In genomic region chr16:11296706-11297491, GRCh38 we compare ENCODE assay signal across 1 cellular context.
TF ChIP-seq lines count a peak whose summit lies in the region.

No MANE protein-coding gene starts in this region.

TF ChIP-seq in HepG2, 621 proteins besides CTCF, POLR2A, EP300 and RAD21 (continued from another document and continues in another):
- TF ChIP-seq ZNF530 (CRISPR knock-in tag; IDR thresholded peaks at IDR 0.05; ENCODE audit: low read depth) (no peak), ZNF335 (CRISPR knock-in tag; IDR thresholded peaks at IDR 0.05) (no peak; the same call in 1 of the 2 replicates), MAF1 (CRISPR knock-in tag; IDR thresholded peaks at IDR 0.05; ENCODE audit: borderline replicate concordance) (0 out of 2 replicates have a peak, but pooled peaks have one; percentile 7), NR2C2 (CRISPR knock-in tag; IDR thresholded peaks at IDR 0.05; ENCODE audit: borderline replicate concordance) (peak; percentile 56; the same call in 1 of the 2 replicates), ZNF557 (CRISPR knock-in tag; IDR thresholded peaks at IDR 0.05) (no peak), ASH2L (IDR thresholded peaks at IDR 0.05; ENCODE audit: insufficient read length, low read depth, low read length) (peak; percentile 85), CAMTA2 (CRISPR knock-in tag; IDR thresholded peaks at IDR 0.05; ENCODE audit: borderline replicate concordance) (peak; percentile 84; the same call in 1 of the 2 replicates), ZSCAN22 (CRISPR knock-in tag; IDR thresholded peaks at IDR 0.05) (0 out of 2 replicates have a peak, but pooled peaks have one; percentile 48), RNF219 (CRISPR knock-in tag; IDR thresholded peaks at IDR 0.05) (no peak; the same call in 1 of the 2 replicates), IKZF4 (CRISPR knock-in tag; IDR thresholded peaks at IDR 0.05; ENCODE audit: borderline replicate concordance, low read depth, not compliant biosample characterization) (no peak), HMG20A (CRISPR knock-in tag; IDR thresholded peaks at IDR 0.05; ENCODE audit: borderline replicate concordance) (peak; percentile 68; the same call in 1 of the 2 replicates), AHR (CRISPR knock-in tag; IDR thresholded peaks at IDR 0.05) (no peak), ISL2 (CRISPR knock-in tag; IDR thresholded peaks at IDR 0.05) (no peak), ZNF501 (CRISPR knock-in tag; IDR thresholded peaks at IDR 0.05) (peak; percentile 52), SMC3 (IDR thresholded peaks at IDR 0.05; ENCODE audit: low read length) (peak; percentile 35; the same call in 1 of the 2 replicates), DNMT1 (CRISPR knock-in tag; IDR thresholded peaks at IDR 0.05) (no peak), HOXA3 (CRISPR knock-in tag; IDR thresholded peaks at IDR 0.05) (no peak; the same call in 1 of the 2 replicates), MIER3 (CRISPR knock-in tag; IDR thresholded peaks at IDR 0.05; ENCODE audit: borderline replicate concordance) (peak; percentile 50), ZKSCAN8 (CRISPR knock-in tag; IDR thresholded peaks at IDR 0.05; ENCODE audit: borderline replicate concordance) (peak; percentile 66), SAP130 (CRISPR knock-in tag; IDR thresholded peaks at IDR 0.05; ENCODE audit: low read depth) (peak; percentile 91), RFXAP (CRISPR knock-in tag; IDR thresholded peaks at IDR 0.05; ENCODE audit: borderline replicate concordance) (peak; percentile 73; the same call in 1 of the 2 replicates), PHF21A (CRISPR knock-in tag; IDR thresholded peaks at IDR 0.05) (peak; percentile 80; the same call in 1 of the 2 replicates), ZNF317 (CRISPR knock-in tag; IDR thresholded peaks at IDR 0.05) (peak; percentile 79), ATF5 (CRISPR knock-in tag; IDR thresholded peaks at IDR 0.05; ENCODE audit: low read depth) (0 out of 2 replicates have a peak, but pooled peaks have one; percentile 19), ZNF441 (CRISPR knock-in tag; IDR thresholded peaks at IDR 0.05; ENCODE audit: borderline replicate concordance) (peak; percentile 40; the same call in 1 of the 2 replicates), PATZ1 (CRISPR knock-in tag; IDR thresholded peaks at IDR 0.05) (peak; percentile 59), CCDC6 (CRISPR knock-in tag; IDR thresholded peaks at IDR 0.05) (peak; percentile 74; the same call in 1 of the 2 replicates), SIN3A (IDR thresholded peaks at IDR 0.05; ENCODE audit: borderline replicate concordance, low read depth, low read length) (no peak), ZNF30 (CRISPR knock-in tag; IDR thresholded peaks at IDR 0.05) (no peak), ZNF713 (CRISPR knock-in tag; IDR thresholded peaks at IDR 0.05) (no peak), ZNF720 (CRISPR knock-in tag; IDR thresholded peaks at IDR 0.05) (0 out of 2 replicates have a peak, but pooled peaks have one; percentile 20), ZNF160 (CRISPR knock-in tag; IDR thresholded peaks at IDR 0.05) (0 out of 2 replicates have a peak, but pooled peaks have one; percentile 14), KDM4B (CRISPR knock-in tag; IDR thresholded peaks at IDR 0.05) (peak; percentile 85; the same call in 1 of the 2 replicates), KDM2A (CRISPR knock-in tag; IDR thresholded peaks at IDR 0.05; ENCODE audit: borderline replicate concordance, low read depth) (peak; percentile 9; the same call in 1 of the 2 replicates), JUND (CRISPR knock-in tag; IDR thresholded peaks at IDR 0.05) (no peak), ZMAT3 (CRISPR knock-in tag; conservative IDR thresholded peaks at IDR 0.05) (no peak), NAIF1 (CRISPR knock-in tag; IDR thresholded peaks at IDR 0.05; ENCODE audit: borderline replicate concordance) (peak; percentile 61), TIGD3 (CRISPR knock-in tag; IDR thresholded peaks at IDR 0.05; ENCODE audit: borderline replicate concordance) (peak; percentile 20; the same call in 1 of the 2 replicates), GATA4 (IDR thresholded peaks at IDR 0.05; ENCODE audit: borderline replicate concordance, low read depth) (peak; percentile 75; the same call in 1 of the 2 replicates), ZNF572 (CRISPR knock-in tag; IDR thresholded peaks at IDR 0.05) (no peak), XRCC5 (optimal IDR thresholded peaks at IDR 0.05; ENCODE audit: low read length) (no peak), SP140L (CRISPR knock-in tag; IDR thresholded peaks at IDR 0.05; ENCODE audit: borderline replicate concordance) (peak; percentile 80), ZNF567 (CRISPR knock-in tag; IDR thresholded peaks at IDR 0.05; ENCODE audit: borderline replicate concordance) (peak; percentile 88), PRPF4 (IDR thresholded peaks at IDR 0.05; ENCODE audit: low read depth, low read length, poor library complexity, severe bottlenecking) (no peak), ZNF205 (CRISPR knock-in tag; IDR thresholded peaks at IDR 0.05) (peak; percentile 83), GATAD1 (CRISPR knock-in tag; IDR thresholded peaks at IDR 0.05) (0 out of 2 replicates have a peak, but pooled peaks have one; percentile 7)
- TF ChIP-seq, protein P1, sequence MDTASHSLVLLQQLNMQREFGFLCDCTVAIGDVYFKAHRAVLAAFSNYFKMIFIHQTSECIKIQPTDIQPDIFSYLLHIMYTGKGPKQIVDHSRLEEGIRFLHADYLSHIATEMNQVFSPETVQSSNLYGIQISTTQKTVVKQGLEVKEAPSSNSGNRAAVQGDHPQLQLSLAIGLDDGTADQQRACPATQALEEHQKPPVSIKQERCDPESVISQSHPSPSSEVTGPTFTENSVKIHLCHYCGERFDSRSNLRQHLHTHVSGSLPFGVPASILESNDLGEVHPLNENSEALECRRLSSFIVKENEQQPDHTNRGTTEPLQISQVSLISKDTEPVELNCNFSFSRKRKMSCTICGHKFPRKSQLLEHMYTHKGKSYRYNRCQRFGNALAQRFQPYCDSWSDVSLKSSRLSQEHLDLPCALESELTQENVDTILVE (CRISPR knock-in tag; IDR thresholded peaks at IDR 0.05) = peak; percentile 27; the same call in 1 of the 2 replicates
- TF ChIP-seq, protein P2, sequence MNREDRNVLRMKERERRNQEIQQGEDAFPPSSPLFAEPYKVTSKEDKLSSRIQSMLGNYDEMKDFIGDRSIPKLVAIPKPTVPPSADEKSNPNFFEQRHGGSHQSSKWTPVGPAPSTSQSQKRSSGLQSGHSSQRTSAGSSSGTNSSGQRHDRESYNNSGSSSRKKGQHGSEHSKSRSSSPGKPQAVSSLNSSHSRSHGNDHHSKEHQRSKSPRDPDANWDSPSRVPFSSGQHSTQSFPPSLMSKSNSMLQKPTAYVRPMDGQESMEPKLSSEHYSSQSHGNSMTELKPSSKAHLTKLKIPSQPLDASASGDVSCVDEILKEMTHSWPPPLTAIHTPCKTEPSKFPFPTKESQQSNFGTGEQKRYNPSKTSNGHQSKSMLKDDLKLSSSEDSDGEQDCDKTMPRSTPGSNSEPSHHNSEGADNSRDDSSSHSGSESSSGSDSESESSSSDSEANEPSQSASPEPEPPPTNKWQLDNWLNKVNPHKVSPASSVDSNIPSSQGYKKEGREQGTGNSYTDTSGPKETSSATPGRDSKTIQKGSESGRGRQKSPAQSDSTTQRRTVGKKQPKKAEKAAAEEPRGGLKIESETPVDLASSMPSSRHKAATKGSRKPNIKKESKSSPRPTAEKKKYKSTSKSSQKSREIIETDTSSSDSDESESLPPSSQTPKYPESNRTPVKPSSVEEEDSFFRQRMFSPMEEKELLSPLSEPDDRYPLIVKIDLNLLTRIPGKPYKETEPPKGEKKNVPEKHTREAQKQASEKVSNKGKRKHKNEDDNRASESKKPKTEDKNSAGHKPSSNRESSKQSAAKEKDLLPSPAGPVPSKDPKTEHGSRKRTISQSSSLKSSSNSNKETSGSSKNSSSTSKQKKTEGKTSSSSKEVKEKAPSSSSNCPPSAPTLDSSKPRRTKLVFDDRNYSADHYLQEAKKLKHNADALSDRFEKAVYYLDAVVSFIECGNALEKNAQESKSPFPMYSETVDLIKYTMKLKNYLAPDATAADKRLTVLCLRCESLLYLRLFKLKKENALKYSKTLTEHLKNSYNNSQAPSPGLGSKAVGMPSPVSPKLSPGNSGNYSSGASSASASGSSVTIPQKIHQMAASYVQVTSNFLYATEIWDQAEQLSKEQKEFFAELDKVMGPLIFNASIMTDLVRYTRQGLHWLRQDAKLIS (CRISPR knock-in tag; IDR thresholded peaks at IDR 0.05) = no peak
- TF ChIP-seq, protein P3, sequence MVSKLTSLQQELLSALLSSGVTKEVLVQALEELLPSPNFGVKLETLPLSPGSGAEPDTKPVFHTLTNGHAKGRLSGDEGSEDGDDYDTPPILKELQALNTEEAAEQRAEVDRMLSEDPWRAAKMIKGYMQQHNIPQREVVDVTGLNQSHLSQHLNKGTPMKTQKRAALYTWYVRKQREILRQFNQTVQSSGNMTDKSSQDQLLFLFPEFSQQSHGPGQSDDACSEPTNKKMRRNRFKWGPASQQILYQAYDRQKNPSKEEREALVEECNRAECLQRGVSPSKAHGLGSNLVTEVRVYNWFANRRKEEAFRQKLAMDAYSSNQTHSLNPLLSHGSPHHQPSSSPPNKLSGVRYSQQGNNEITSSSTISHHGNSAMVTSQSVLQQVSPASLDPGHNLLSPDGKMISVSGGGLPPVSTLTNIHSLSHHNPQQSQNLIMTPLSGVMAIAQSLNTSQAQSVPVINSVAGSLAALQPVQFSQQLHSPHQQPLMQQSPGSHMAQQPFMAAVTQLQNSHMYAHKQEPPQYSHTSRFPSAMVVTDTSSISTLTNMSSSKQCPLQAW (CRISPR knock-in tag; IDR thresholded peaks at IDR 0.05) = peak; percentile 94
- TF ChIP-seq, protein P4, sequence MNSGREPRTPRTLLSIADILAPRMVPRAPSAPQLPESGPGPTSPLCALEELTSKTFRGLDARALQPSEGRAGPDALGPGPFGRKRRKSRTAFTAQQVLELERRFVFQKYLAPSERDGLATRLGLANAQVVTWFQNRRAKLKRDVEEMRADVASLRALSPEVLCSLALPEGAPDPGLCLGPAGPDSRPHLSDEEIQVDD (CRISPR knock-in tag; IDR thresholded peaks at IDR 0.05; ENCODE audit: borderline replicate concordance) = 0 out of 2 replicates have a peak, but pooled peaks have one; percentile 9
